8 cellular contexts compared by ENCODE assay signal in genomic region chr13:26872444-26873173, GRCh38.
DNase-seq lines count a peak whose midpoint lies in the region; ATAC-seq, FAIRE-seq and TF ChIP-seq lines count a peak whose summit lies in the region.

No MANE protein-coding gene starts in this region.

- no peak overlapping the region for H3K4me3 Mint-ChIP-seq in T-helper 2 cell treated with Interferon-gamma antibody and Interleukin-4, amounts not matched to agents 5 μg/mL and 100 μg/mL, for 36 hours

- H3K36me3 Mint-ChIP-seq in T-helper 2 cell treated with Interferon-gamma antibody and Interleukin-4, amounts not matched to agents 5 μg/mL and 100 μg/mL, for 36 hours (ENCODE audit: low read depth), result no peaks in the 10 kb centered on the region

- no peaks in the 10 kb centered on the region for H3K36me3 ChIP-seq in Loucy (ENCODE audit: insufficient read depth, low read length)
- H3K36me3 ChIP-seq in bronchial epithelial cell (ENCODE audit: control insufficient read depth, insufficient read depth, low read length), result no peaks in the 10 kb centered on the region
- no peaks in the 10 kb centered on the region for H3K36me3 ChIP-seq in right lobe of liver

- H3K4me1 ChIP-seq in Loucy (ENCODE audit: insufficient read depth, low read length, poor library complexity, severe bottlenecking) (no peaks in the 10 kb centered on the region), right lobe of liver (no peaks in the 10 kb centered on the region)

- H3K9me3 ChIP-seq in Loucy (ENCODE audit: insufficient read depth, low read depth, low read length), result no peaks in the 10 kb centered on the region
- H3K9me3 ChIP-seq in right lobe of liver, result no peaks in the 10 kb centered on the region

- H3K4me1 Mint-ChIP-seq in T-helper 2 cell treated with Interferon-gamma antibody and Interleukin-4, amounts not matched to agents 5 μg/mL and 100 μg/mL, for 36 hours (ENCODE audit: low read depth), result no peaks in the 10 kb centered on the region

- WGBS in right lobe of liver (ENCODE audit: insufficient coverage, low coverage, low lambda C conversion rate, missing lambda C conversion rate), result 1% methylated on average over 9 of the region's 23 CpGs

- intact Hi-C loops in right lobe of liver (cut with DNase I), result no loop called here

- DNase-seq in GDM1 (lab: John Stamatoyannopoulos, UW) (peak; percentile 45), bronchial epithelial cell (ENCODE audit: low read depth) (peak; percentile 26), right lobe of liver (peak in 2 of 3 donors; percentile 40 to 51)
- DNase-seq in T-helper 2 cell treated with Interferon-gamma antibody and Interleukin-4, amounts not matched to agents 5 μg/mL and 100 μg/mL, for 36 hours (ENCODE audit: low spot score), result peak; percentile 16
- peak; percentile 17 for DNase-seq in stimulated activated CD8-positive, alpha-beta memory T cell treated with anti-CD3 and anti-CD28 coated beads, Interleukin-15, amount 100 ng/mL, for 24 hours (ENCODE audit: low read depth)

- H2AFZ ChIP-seq in Loucy (ENCODE audit: low read length), result no peak overlapping the region

- H3K4me3 ChIP-seq in Loucy (ENCODE audit: low read length, poor library complexity, severe bottlenecking) (no peak overlapping the region), bronchial epithelial cell (ENCODE audit: low read depth, low read length) (no peak overlapping the region), right lobe of liver (no peak overlapping the region)

- no peak overlapping the region for H3K4me2 ChIP-seq in Loucy (ENCODE audit: low read depth, low read length, poor library complexity, severe bottlenecking)

- no peaks in the 10 kb centered on the region for H3K9me3 Mint-ChIP-seq in T-helper 2 cell treated with Interferon-gamma antibody and Interleukin-4, amounts not matched to agents 5 μg/mL and 100 μg/mL, for 36 hours

- ATAC-seq in right lobe of liver (peak; percentile 34 to 55 (median 46)), HG03196 (IDR thresholded peaks at IDR 0.05; ENCODE audit: unreplicated experiment) (no peak), HG02763 (IDR thresholded peaks at IDR 0.05; ENCODE audit: unreplicated experiment) (no peak)

- no peaks in the 10 kb centered on the region for H3K9me2 ChIP-seq in Loucy (replicated peaks; ENCODE audit: low read depth, low read length)

- H3F3A ChIP-seq in Loucy (ENCODE audit: low read depth), result no peaks in the 10 kb centered on the region

- no peaks in the 10 kb centered on the region for H3K27me3 Mint-ChIP-seq in T-helper 2 cell treated with Interferon-gamma antibody and Interleukin-4, amounts not matched to agents 5 μg/mL and 100 μg/mL, for 36 hours (ENCODE audit: low read depth)

- H3K27me3 ChIP-seq in Loucy (ENCODE audit: insufficient read depth, low read length, poor library complexity, severe bottlenecking) (no peaks in the 10 kb centered on the region), bronchial epithelial cell (ENCODE audit: control insufficient read depth, insufficient read depth, low read length) (no peaks in the 10 kb centered on the region), right lobe of liver (no peaks in the 10 kb centered on the region)

- H3K9ac ChIP-seq in Loucy (ENCODE audit: low read depth, low read length, poor library complexity, severe bottlenecking), result no peak overlapping the region

- peak; percentile 97 for TF ChIP-seq CTCF in Loucy (conservative IDR thresholded peaks at IDR 0.05; ENCODE audit: low read length)
- TF ChIP-seq CTCF in bronchial epithelial cell (IDR thresholded peaks at IDR 0.05; ENCODE audit: insufficient read depth, low read length, severe bottlenecking), result peak; percentile 83
- peak; percentile 24 to 61 (median 48) for TF ChIP-seq CTCF in right lobe of liver (IDR thresholded peaks at IDR 0.05)

- H4K20me1 ChIP-seq in Loucy (ENCODE audit: insufficient read depth, low read length, poor library complexity, severe bottlenecking), result no peaks in the 10 kb centered on the region

- H3K79me2 ChIP-seq in Loucy (ENCODE audit: insufficient read depth, low read length), result no peaks in the 10 kb centered on the region

- no peak for FAIRE-seq in bronchial epithelial cell (lab: Jason Lieb, UNC)

- H3K27ac Mint-ChIP-seq in T-helper 2 cell treated with Interferon-gamma antibody and Interleukin-4, amounts not matched to agents 5 μg/mL and 100 μg/mL, for 36 hours, result no peak overlapping the region

- H3K27ac ChIP-seq in right lobe of liver, result no peak overlapping the region

- no peak for TF ChIP-seq POLR2A in right lobe of liver (IDR thresholded peaks at IDR 0.05)

Comparison
In these comparisons a context has a peak if more than half of its experiments do, and no peak if none do; other contexts are left out.
1. ATAC-seq: peak in right lobe of liver (4 of 4); none in HG03196 (single experiment) and HG02763 (single experiment).
2. Peak in every context shown above with its lines, with median percentiles within 50 percentile points of each other: DNase-seq and CTCF ChIP-seq.